In genomic region chr2:209662091-209662490, GRCh38 we compare ENCODE assay signal across 1 cellular context.
TF ChIP-seq lines count a peak whose summit lies in the region.

No MANE protein-coding gene starts in this region.

TF ChIP-seq in SK-N-SH treated with all-trans-retinoic acid at 6 μM for 48 hours, 23 proteins besides CTCF, POLR2A, EP300 and RAD21 (continued from another document):
- TF ChIP-seq TSHZ2 (CRISPR knock-in tag; IDR thresholded peaks at IDR 0.05) (no peak), PPARA (CRISPR knock-in tag; IDR thresholded peaks at IDR 0.05; ENCODE audit: borderline replicate concordance) (no peak)
